Comparison of ENCODE assay signal across 16 cellular contexts in the genomic region with DNA sequence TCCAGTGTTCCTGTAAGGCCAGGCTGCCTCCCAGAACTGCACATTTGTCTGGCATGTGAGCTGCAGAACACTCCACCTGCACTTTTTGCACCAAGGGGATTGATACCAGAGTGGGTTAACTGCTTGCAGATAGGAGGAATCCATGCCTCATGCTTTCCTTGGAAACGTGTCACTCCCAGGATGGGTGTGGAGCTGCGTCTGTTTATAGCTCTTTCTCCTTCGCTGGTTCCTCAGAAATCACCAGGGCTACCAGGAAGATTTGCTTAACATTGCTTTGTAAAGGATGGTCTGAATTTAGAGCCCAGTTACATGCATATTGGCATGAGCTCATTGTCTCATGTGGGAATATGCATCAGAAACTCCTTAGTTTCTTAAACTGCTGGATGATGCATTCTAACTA.
DNase-seq lines count a peak whose midpoint lies in the region; ATAC-seq and TF ChIP-seq lines count a peak whose summit lies in the region.
"Had no signal": no experiment of that assay in that cellular context is flagged by ENCODE, and none has a peak within 500 bp of the region (broad histone marks: within the 10 kb centered on the region; RNA-seq: fewer than 3 reads in every experiment).

No MANE protein-coding gene starts in this region.

- no peak overlapping the region for H4K8ac ChIP-seq in neuronal stem cell (ENCODE audit: low read depth, low read length)

- H3K4me1 ChIP-seq in GM23248 (ENCODE audit: insufficient read depth) (no peaks in the 10 kb centered on the region), hepatocyte (ENCODE audit: insufficient read depth) (peaks cover 16% of the 10 kb centered on the region), neuronal stem cell (ENCODE audit: control insufficient read depth in 2 of 2, insufficient read depth in 1 of 2, low read depth in 1 of 2, low read length in 2 of 2) (peaks cover 0 to 6% of the 10 kb centered on the region in 2 donors)

- H2BK5ac ChIP-seq in neuronal stem cell (ENCODE audit: low read length): no peak overlapping the region

- H3K79me2 ChIP-seq in GM23248 (ENCODE audit: insufficient read depth) (no peaks in the 10 kb centered on the region), hepatocyte (no peaks in the 10 kb centered on the region)

- no peaks in the 10 kb centered on the region for H3F3A ChIP-seq in GM23248 (ENCODE audit: insufficient read depth)

- H2AFZ ChIP-seq in GM23248 (no peak overlapping the region), hepatocyte (no peak overlapping the region), neuronal stem cell (ENCODE audit: low read length) (no peak overlapping the region)

- H3K23ac ChIP-seq in neuronal stem cell (ENCODE audit: low read depth, low read length, poor library complexity): no peak overlapping the region

- H3K27ac ChIP-seq in GM23248 (no peak overlapping the region), hepatocyte (peak overlapping the region; percentile 28), neuronal stem cell (replicated peaks; ENCODE audit: low read length) (no peak overlapping the region)

- H4K91ac ChIP-seq in neuronal stem cell (ENCODE audit: low read depth, low read length, poor library complexity): no peak overlapping the region

- H3K9me3 ChIP-seq in GM23248 (ENCODE audit: low read depth): no peaks in the 10 kb centered on the region
- no peaks in the 10 kb centered on the region for H3K9me3 ChIP-seq in hepatocyte (ENCODE audit: low read depth)
- no peaks in the 10 kb centered on the region for H3K9me3 ChIP-seq in neuronal stem cell (replicated peaks in 1 of 2; ENCODE audit: control insufficient read depth in 2 of 2, insufficient read depth in 1 of 2, low read depth in 1 of 2, low read length in 2 of 2)

- 5 to 7% methylated on average over 3 of the region's 3 CpGs for WGBS in GM23248 (ENCODE audit: low coverage in 1 of 2, low lambda C conversion rate in 2 of 2, missing lambda C conversion rate in 2 of 2), 2 experiments
- WGBS in hepatocyte (ENCODE audit: low lambda C conversion rate, missing lambda C conversion rate): 37% methylated on average over 3 of the region's 3 CpGs
- WGBS in neuronal stem cell (ENCODE audit: extremely low coverage in 2 of 2, insufficient read length in 2 of 2, insufficient replicate concordance in 1 of 2), 2 donors: no CpG with 5 or more reads among the region's 3 CpGs

- H2BK120ac ChIP-seq in neuronal stem cell (ENCODE audit: low read depth, low read length): no peak overlapping the region

- no peaks in the 10 kb centered on the region for H3K36me3 Mint-ChIP-seq in activated T-cell treated with anti-CD3 and anti-CD28 coated beads, Interleukin-2, amount 50 U/mL, for 4 hours (ENCODE audit: insufficient read depth)
- H3K36me3 Mint-ChIP-seq: CD14-positive monocyte had no signal

- in situ Hi-C loops in GM23248 (cut with MboI): no loop called here

- no peaks in the 10 kb centered on the region for H3K9me3 Mint-ChIP-seq in activated T-cell treated with anti-CD3 and anti-CD28 coated beads, Interleukin-2, amount 50 U/mL, for 4 hours

- no peak overlapping the region for H3K4me3 ChIP-seq in GM23248
- no peak overlapping the region for H3K4me3 ChIP-seq in hepatocyte
- no peak overlapping the region for H3K4me3 ChIP-seq in neuronal stem cell (ENCODE audit: low read length in 2 of 2)

- H3K27me3 ChIP-seq in GM23248 (replicated peaks; ENCODE audit: insufficient read depth) (no peaks in the 10 kb centered on the region), hepatocyte (no peaks in the 10 kb centered on the region), neuronal stem cell (ENCODE audit: control insufficient read depth in 3 of 3, insufficient read depth in 3 of 3, low read depth in 1 of 3, low read length in 3 of 3) (peaks cover 0 to 2% (median 0%) of the 10 kb centered on the region in 3 experiments)

- peak overlapping the region; percentile 62 for H3K18ac ChIP-seq in neuronal stem cell (ENCODE audit: low read length)

- no peak overlapping the region for H2BK15ac ChIP-seq in neuronal stem cell (ENCODE audit: low read length)

- no peaks in the 10 kb centered on the region for H4K20me1 ChIP-seq in GM23248 (ENCODE audit: insufficient read depth)
- H4K20me1 ChIP-seq in hepatocyte (ENCODE audit: insufficient read depth, poor library complexity, severe bottlenecking): no peaks in the 10 kb centered on the region

- no peak overlapping the region for H3K14ac ChIP-seq in neuronal stem cell (ENCODE audit: low read length)

- H2BK12ac ChIP-seq in neuronal stem cell (ENCODE audit: low read length): no peak overlapping the region

- DNase-seq in GM23248 (peak; percentile 13), NCI-H526 treated with DMSO at 0.1 percent for 48 hours (lab: John Stamatoyannopoulos, UW) (peak; percentile 88), hepatocyte (ENCODE audit: low spot score) (peak; percentile 29), neuronal stem cell (ENCODE audit: low spot score) (no peak)
- DNase-seq in stimulated activated CD4-positive, alpha-beta T cell treated with anti-CD3 and anti-CD28 coated beads, Interleukin-4, amount 100 ng/mL, for 24 hours: no peak
- no peak for DNase-seq in activated T-cell treated with anti-CD3 and anti-CD28 coated beads, Interleukin-2, amount 50 U/mL, for 4 hours
- DNase-seq: AML-193, COR-L47, NCI-H1105 treated with DMSO at 0.1 percent for 48 hours, NCI-H1694 treated with DMSO at 0.1 percent for 48 hours, NCI-H345, OCI-M1, SIG-M5 had no signal

- H3K9ac ChIP-seq in GM23248 (no peak overlapping the region), neuronal stem cell (ENCODE audit: low read depth, low read length, poor library complexity) (no peak overlapping the region)

- no peak for TF ChIP-seq CTCF in hepatocyte (IDR thresholded peaks at IDR 0.05; ENCODE audit: poor library complexity)

- no peak overlapping the region for H3K4ac ChIP-seq in neuronal stem cell (ENCODE audit: low read length)

- H3K79me1 ChIP-seq in neuronal stem cell (ENCODE audit: low read depth, low read length): no peaks in the 10 kb centered on the region

- H3K4me3 Mint-ChIP-seq in activated T-cell treated with anti-CD3 and anti-CD28 coated beads, Interleukin-2, amount 50 U/mL, for 4 hours: no peak overlapping the region
- H3K4me3 Mint-ChIP-seq: CD14-positive monocyte had no signal

- ATAC-seq in HG03571 (IDR thresholded peaks at IDR 0.05; ENCODE audit: unreplicated experiment) (no peak), GM21423 (IDR thresholded peaks at IDR 0.05; ENCODE audit: unreplicated experiment) (no peak)
- no peak for ATAC-seq in activated T-cell treated with anti-CD3 and anti-CD28 coated beads, Interleukin-2, amount 50 U/mL, for 4 hours

- no peaks in the 10 kb centered on the region for H3K4me1 Mint-ChIP-seq in activated T-cell treated with anti-CD3 and anti-CD28 coated beads, Interleukin-2, amount 50 U/mL, for 4 hours (ENCODE audit: low read depth)

- no peaks in the 10 kb centered on the region for H3K36me3 ChIP-seq in GM23248 (ENCODE audit: low read depth)
- H3K36me3 ChIP-seq in hepatocyte (replicated peaks; ENCODE audit: insufficient read depth, low read depth): no peaks in the 10 kb centered on the region
- H3K36me3 ChIP-seq in neuronal stem cell (replicated peaks in 1 of 2; ENCODE audit: control insufficient read depth in 2 of 2, insufficient read depth in 2 of 2, low read length in 2 of 2): no peaks in the 10 kb centered on the region

- H3K27me3 Mint-ChIP-seq in activated T-cell treated with anti-CD3 and anti-CD28 coated beads, Interleukin-2, amount 50 U/mL, for 4 hours (ENCODE audit: low read depth): peaks cover 2% of the 10 kb centered on the region

- H3K9me2 ChIP-seq in GM23248 (ENCODE audit: insufficient read depth) (no peaks in the 10 kb centered on the region), hepatocyte (replicated peaks; ENCODE audit: insufficient read depth) (no peaks in the 10 kb centered on the region)

- H2AK5ac ChIP-seq in neuronal stem cell (ENCODE audit: low read depth, low read length): no peak overlapping the region

- H3K4me2 ChIP-seq in GM23248 (ENCODE audit: unreplicated experiment) (no peak overlapping the region), hepatocyte (no peak overlapping the region), neuronal stem cell (ENCODE audit: insufficient read depth, low read length, poor library complexity, severe bottlenecking) (no peak overlapping the region)

Comparison
In these comparisons a context has a peak if more than half of its experiments do, and no peak if none do; other contexts are left out.
1. DNase-seq: peak in GM23248 (single experiment), NCI-H526 treated with DMSO at 0.1 percent for 48 hours (single experiment) and hepatocyte (single experiment); none in neuronal stem cell (single experiment), stimulated activated CD4-positive, alpha-beta T cell treated with anti-CD3 and anti-CD28 coated beads, Interleukin-4, amount 100 ng/mL, for 24 hours (single experiment) and activated T-cell treated with anti-CD3 and anti-CD28 coated beads, Interleukin-2, amount 50 U/mL, for 4 hours (single experiment).